Comparison of ENCODE assay signal across 13 cellular contexts in the genomic region with DNA sequence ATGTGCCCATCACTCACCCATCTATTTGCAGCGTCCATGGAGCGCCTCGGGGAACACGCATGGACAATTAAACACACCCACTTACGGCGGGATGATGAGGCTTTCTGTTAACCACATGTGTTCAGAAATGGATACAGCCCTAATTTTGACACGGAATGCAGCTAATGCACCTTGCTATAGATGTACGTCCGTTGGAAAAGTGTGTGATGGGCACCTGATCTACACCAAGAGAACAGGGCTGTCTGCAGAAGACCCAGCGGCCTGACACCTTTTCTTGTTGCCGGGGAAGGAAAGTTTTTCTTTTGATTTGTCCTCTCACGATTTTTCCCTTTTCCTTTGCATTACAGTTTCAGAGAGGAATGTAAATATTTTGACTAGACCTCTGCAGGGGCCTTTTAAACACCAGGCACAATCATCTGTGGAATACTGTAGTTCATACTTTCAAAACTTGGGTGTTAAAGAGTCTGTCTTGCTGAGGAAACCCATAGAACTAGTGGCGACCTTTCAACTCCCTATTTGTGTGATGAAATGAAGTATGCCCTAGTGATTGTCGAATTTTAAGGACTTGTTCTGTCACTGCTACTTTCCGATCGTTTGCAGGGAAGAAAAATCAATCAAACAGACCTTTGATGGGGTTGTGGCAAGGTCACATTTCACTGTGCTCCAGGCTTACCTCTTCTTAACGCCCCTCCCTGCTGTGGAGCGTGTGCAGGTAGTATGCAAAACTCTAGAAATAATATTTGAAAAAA. TPM values are rescaled to one million over a fixed set of nuclear protein-coding genes. Genes with fewer than 3 reads are reported as not detected.
DNase-seq lines count a peak whose midpoint lies in the region; FAIRE-seq and TF ChIP-seq lines count a peak whose summit lies in the region.
"Had no signal": no experiment of that assay in that cellular context is flagged by ENCODE, and none has a peak within 500 bp of the region (broad histone marks: within the 10 kb centered on the region; RNA-seq: fewer than 3 reads in every experiment).

No MANE protein-coding gene starts in this region.

- H3K27me3 Mint-ChIP-seq in activated naive CD4-positive, alpha-beta T cell treated with anti-CD3 and anti-CD28 coated beads, Interleukin-2, amount 10 ng/mL, durations not matched to agents 7 days and 5 days, result peaks cover 65% of the 10 kb centered on the region

- TF ChIP-seq CTCF in fibroblast of villous mesenchyme (IDR thresholded peaks at IDR 0.05; ENCODE audit: insufficient read depth, low read depth, low read length) (no peak), smooth muscle cell (IDR thresholded peaks at IDR 0.05; ENCODE audit: borderline replicate concordance, insufficient read depth, poor library complexity, severe bottlenecking) (no peak)

- H3K9ac ChIP-seq in smooth muscle cell (ENCODE audit: low read depth), result no peak overlapping the region

- H4K20me1 ChIP-seq in smooth muscle cell (ENCODE audit: low read depth), result no peaks in the 10 kb centered on the region

- peaks cover 18% of the 10 kb centered on the region for H3K4me1 ChIP-seq in smooth muscle cell (ENCODE audit: low read depth)
- H3K4me1 ChIP-seq: Caco-2, gastrocnemius medialis had no signal

- no peak overlapping the region for H3K4me3 Mint-ChIP-seq in activated naive CD4-positive, alpha-beta T cell treated with anti-CD3 and anti-CD28 coated beads, Interleukin-2, amount 10 ng/mL, durations not matched to agents 7 days and 5 days

- no peak overlapping the region for H3K4me3 ChIP-seq in fibroblast of villous mesenchyme (ENCODE audit: low read depth, low read length)
- H3K4me3 ChIP-seq in smooth muscle cell, result peak overlapping the region; percentile 29
- H3K4me3 ChIP-seq: PC-9 had no signal

- H3K4me2 ChIP-seq in smooth muscle cell, result peak overlapping the region; percentile 82
- H3K4me2 ChIP-seq: PC-9 had no signal

- DNase-seq in activated naive CD4-positive, alpha-beta T cell treated with anti-CD3 and anti-CD28 coated beads, Interleukin-2, amount 10 ng/mL, durations not matched to agents 7 days and 5 days, result no peak
- DNase-seq in activated naive CD4-positive, alpha-beta T cell treated with anti-CD3 and anti-CD28 coated beads, Interleukin-2, amount 50 U/mL, for 16 hours, result no peak
- peak; percentile 26 for DNase-seq in RPMI7951 (ENCODE audit: low read depth)
- DNase-seq in fibroblast of villous mesenchyme (ENCODE audit: low read depth), result peak; percentile 55
- DNase-seq in smooth muscle cell (lab: John Stamatoyannopoulos, UW; ENCODE audit: unreplicated experiment), result no peak
- no peak for DNase-seq in NCI-H526 treated with DMSO at 0.1 percent for 48 hours (lab: John Stamatoyannopoulos, UW)
- no peak for DNase-seq in NAMALWA (ENCODE audit: low spot score)
- no peak for DNase-seq in H54 (ENCODE audit: insufficient read length, low spot score)
- DNase-seq: Caco-2; gastrocnemius medialis; NCI-H2029; PC-9; stimulated activated CD4-positive, alpha-beta T cell treated with anti-CD3 and anti-CD28 coated beads, Interleukin-12 subunit alpha, Interleukin-12 subunit beta, amount 100 ng/mL, for 4 hours had no signal

- no peaks in the 10 kb centered on the region for H3F3A ChIP-seq in smooth muscle cell (ENCODE audit: low read depth)

- no peak overlapping the region for H3K27ac ChIP-seq in smooth muscle cell (ENCODE audit: low read depth)
- H3K27ac ChIP-seq: gastrocnemius medialis, PC-9 had no signal

- H3K9me3 ChIP-seq in smooth muscle cell (replicated peaks; ENCODE audit: low read depth), result no peaks in the 10 kb centered on the region
- H3K9me3 ChIP-seq: Caco-2, gastrocnemius medialis had no signal

- H3K27ac Mint-ChIP-seq in activated naive CD4-positive, alpha-beta T cell treated with anti-CD3 and anti-CD28 coated beads, Interleukin-2, amount 10 ng/mL, durations not matched to agents 7 days and 5 days, result peak overlapping the region; percentile 73

- no peak for FAIRE-seq in H54 (lab: Jason Lieb, UNC)

- CTCF ChIA-PET in activated naive CD4-positive, alpha-beta T cell treated with anti-CD3 and anti-CD28 coated beads, Interleukin-2, amount 10 ng/mL, durations not matched to agents 7 days and 5 days (lab: Charles Lee), result no interaction called here

- peaks cover 6% of the 10 kb centered on the region for H3K36me3 Mint-ChIP-seq in activated naive CD4-positive, alpha-beta T cell treated with anti-CD3 and anti-CD28 coated beads, Interleukin-2, amount 10 ng/mL, durations not matched to agents 7 days and 5 days

- H2AFZ ChIP-seq in smooth muscle cell (ENCODE audit: low read depth), result no peak overlapping the region
- H2AFZ ChIP-seq: PC-9 had no signal

- H3K4me1 Mint-ChIP-seq in activated naive CD4-positive, alpha-beta T cell treated with anti-CD3 and anti-CD28 coated beads, Interleukin-2, amount 10 ng/mL, durations not matched to agents 7 days and 5 days, result peaks cover 4% of the 10 kb centered on the region

- 11% methylated on average over 18 of the region's 18 CpGs for WGBS in smooth muscle cell (ENCODE audit: low lambda C conversion rate)

- H3K9me3 Mint-ChIP-seq in activated naive CD4-positive, alpha-beta T cell treated with anti-CD3 and anti-CD28 coated beads, Interleukin-2, amount 10 ng/mL, durations not matched to agents 7 days and 5 days, result no peaks in the 10 kb centered on the region

- H3K36me3 ChIP-seq in smooth muscle cell (ENCODE audit: low read depth), result no peaks in the 10 kb centered on the region
- H3K36me3 ChIP-seq: gastrocnemius medialis had no signal

- peaks cover 95% of the 10 kb centered on the region for H3K27me3 ChIP-seq in smooth muscle cell (ENCODE audit: low read depth)

- TF ChIP-seq POLR2A in H54 (IDR thresholded peaks at IDR 0.05; ENCODE audit: low read depth, low read length), result no peak

- H3K79me2 ChIP-seq in smooth muscle cell (ENCODE audit: low read depth), result no peaks in the 10 kb centered on the region

RNA-seq across cellular contexts. Expression of gene PAX6, which starts 16.5 kb away (rescaled TPM):
- total RNA-seq in RPMI7951 (2014; rRNA removed; shearing (Covaris generic)), result 22.3 and 29.2 TPM in 2 replicates
- total RNA-seq in fibroblast of villous mesenchyme, result not detected in 2 replicates
- not detected in 2 replicates for total RNA-seq in smooth muscle cell
- polyA plus RNA-seq in smooth muscle cell, result 0.31 TPM in 1 of 2 replicates, not detected in the other
- total RNA-seq: gastrocnemius medialis had no signal

Comparison
In these comparisons a context has a peak if more than half of its experiments do, and no peak if none do; other contexts are left out.
1. DNase-seq: peak in RPMI7951 (single experiment) and fibroblast of villous mesenchyme (single experiment); none in activated naive CD4-positive, alpha-beta T cell treated with anti-CD3 and anti-CD28 coated beads, Interleukin-2, amount 10 ng/mL, durations not matched to agents 7 days and 5 days (single experiment), activated naive CD4-positive, alpha-beta T cell treated with anti-CD3 and anti-CD28 coated beads, Interleukin-2, amount 50 U/mL, for 16 hours (single experiment), smooth muscle cell (single experiment), NCI-H526 treated with DMSO at 0.1 percent for 48 hours (single experiment), NAMALWA (single experiment) and H54 (single experiment).
2. RNA of gene PAX6, which starts 16.5 kb away (total RNA-seq): 22.3 to 29.2 TPM in RPMI7951; not detected in fibroblast of villous mesenchyme and not detected in smooth muscle cell; every median in the first group is over 10 times any median in the second.